In the genomic region with DNA sequence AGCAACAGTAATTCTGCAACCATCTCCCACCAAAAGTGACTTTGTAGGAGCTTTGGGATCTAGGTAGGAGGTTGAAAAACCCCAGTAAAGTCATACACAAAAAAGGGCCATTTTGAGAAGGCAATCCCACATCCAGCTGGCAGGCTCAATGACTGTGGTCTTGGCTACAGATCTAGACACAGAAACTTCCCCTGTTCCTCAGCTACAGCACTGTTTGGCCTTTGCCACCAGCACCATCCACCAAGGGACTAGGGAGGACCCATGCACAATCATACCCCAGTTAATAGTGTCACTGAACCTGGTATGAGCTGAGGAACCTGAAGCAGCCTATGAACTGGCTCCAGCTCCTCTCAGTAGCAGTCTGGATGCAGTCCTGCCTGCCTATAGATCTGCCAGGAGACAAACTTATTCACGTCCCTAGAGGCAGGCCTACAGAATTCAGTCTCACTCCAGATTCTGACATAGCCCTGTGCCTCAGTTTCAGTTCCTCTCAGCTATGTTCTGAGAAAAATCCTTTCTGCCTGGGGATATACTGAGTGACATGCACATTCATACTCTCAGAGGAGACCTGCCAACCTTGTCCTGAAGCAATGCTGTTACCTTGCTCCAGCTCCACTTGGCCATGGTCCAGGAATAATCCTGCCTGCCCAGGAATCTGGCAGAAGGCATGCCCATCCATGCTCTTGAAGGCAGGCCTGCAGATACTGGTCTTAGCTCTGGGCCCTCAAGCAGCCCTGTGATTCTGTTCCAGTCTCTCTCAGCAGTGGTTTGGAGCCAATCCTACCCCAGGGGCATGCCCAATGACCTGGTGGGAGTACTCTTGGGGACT, we compare ENCODE assay signal across 15 cellular contexts.
A peak's percentile ranks its signal among the peaks of the same experiment; 100 is the strongest.
DNase-seq lines count a peak whose midpoint lies in the region; ATAC-seq and TF ChIP-seq lines count a peak whose summit lies in the region.
"Had no signal": no experiment of that assay in that cellular context is flagged by ENCODE, and none has a peak within 500 bp of the region (broad histone marks: within the 10 kb centered on the region; RNA-seq: fewer than 3 reads in every experiment).

No MANE protein-coding gene starts in this region.

- ATAC-seq in HG02798 (IDR thresholded peaks at IDR 0.05; ENCODE audit: poor library complexity, unreplicated experiment) (peak; percentile 93), HG03565 (IDR thresholded peaks at IDR 0.05; ENCODE audit: unreplicated experiment) (peak; percentile 95), thoracic aorta (ENCODE audit: insufficient number of reproducible peaks, low FRiP score, low read depth) (peak; percentile 36), body of pancreas (no peak)
- ATAC-seq: activated CD4-positive, alpha-beta T cell treated with anti-CD3 and anti-CD28 coated beads for 36 hours; stimulated activated naive CD8-positive, alpha-beta T cell treated with anti-CD3 and anti-CD28 coated beads, Interleukin-15, amount 100 ng/mL, for 72 hours had no signal

- WGBS in body of pancreas, 2 donors, result 50 to 71% methylated on average over 1 of the region's 1 CpG

- H3K27me3 ChIP-seq in thoracic aorta (replicated peaks; ENCODE audit: insufficient read depth) (no peaks in the 10 kb centered on the region), body of pancreas (no peaks in the 10 kb centered on the region), dorsolateral prefrontal cortex (no peaks in the 10 kb centered on the region)

- no peak for TF ChIP-seq POLR2A in body of pancreas (IDR thresholded peaks at IDR 0.05)

- peak; percentile 37 for DNase-seq in NOMO-1 treated with DMSO at 0.1 percent for 48 hours (lab: John Stamatoyannopoulos, UW; ENCODE audit: unreplicated experiment)
- no peak for DNase-seq in NOMO-1 treated with dmso at 0.1 percent for 144 hours (lab: John Stamatoyannopoulos, UW; ENCODE audit: unreplicated experiment)
- DNase-seq in thoracic aorta (ENCODE audit: low spot score), result no peak
- no peak for DNase-seq in body of pancreas
- DNase-seq in dorsolateral prefrontal cortex, result no peak
- no peak for DNase-seq in nucleus accumbens (lab: John Stamatoyannopoulos, UW)
- DNase-seq: activated CD4-positive, alpha-beta T cell treated with anti-CD3 and anti-CD28 coated beads for 36 hours; hypothalamus; NCI-H524; stimulated activated CD4-positive, alpha-beta T cell treated with anti-CD3 and anti-CD28 coated beads, Interleukin-2, amount 100 ng/mL, for 48 hours; stimulated activated naive CD8-positive, alpha-beta T cell treated with anti-CD3 and anti-CD28 coated beads, Interleukin-15, amount 100 ng/mL, for 72 hours had no signal

- H3K4me1 ChIP-seq in thoracic aorta (ENCODE audit: control insufficient read depth in 1 of 2, low read depth in 2 of 2) (no peaks in the 10 kb centered on the region), body of pancreas (no peaks in the 10 kb centered on the region)

- intact Hi-C loops in body of pancreas (cut with DNase I) (no loop called here), dorsolateral prefrontal cortex (cut with DNase I) (no loop called here)

- H3K9me3 ChIP-seq in thoracic aorta, result peaks cover 5% of the 10 kb centered on the region
- no peaks in the 10 kb centered on the region for H3K9me3 ChIP-seq in body of pancreas

- TF ChIP-seq CTCF in thoracic aorta (IDR thresholded peaks at IDR 0.05) (no peak), body of pancreas (IDR thresholded peaks at IDR 0.05) (no peak), dorsolateral prefrontal cortex (IDR thresholded peaks at IDR 0.05 in 54 of 56, conservative IDR thresholded peaks at IDR 0.05 in 2 of 56; ENCODE audit: low read depth in 1 of 56, partially characterized antibody in 56 of 56) (no peak)

- no peak overlapping the region for H3K4me3 ChIP-seq in thoracic aorta
- no peak overlapping the region for H3K4me3 ChIP-seq in body of pancreas
- H3K4me3 ChIP-seq in dorsolateral prefrontal cortex, result no peak overlapping the region
- H3K4me3 ChIP-seq: SK-N-MC had no signal

- no peak overlapping the region for H3K27ac ChIP-seq in thoracic aorta
- no peak overlapping the region for H3K27ac ChIP-seq in body of pancreas
- no peak overlapping the region for H3K27ac ChIP-seq in dorsolateral prefrontal cortex
- H3K27ac ChIP-seq: 22Rv1, SK-N-MC had no signal

- H3K36me3 ChIP-seq in thoracic aorta (no peaks in the 10 kb centered on the region), body of pancreas (replicated peaks in 1 of 2; ENCODE audit: insufficient read depth in 1 of 2, low read depth in 2 of 2) (no peaks in the 10 kb centered on the region)
